In genomic region chr11:2688381-2689231, GRCh38 we compare ENCODE assay signal across 23 cellular contexts. TPM values are rescaled to one million over a fixed set of nuclear protein-coding genes. Genes with fewer than 3 reads are reported as not detected.
DNase-seq lines count a peak whose midpoint lies in the region; ATAC-seq, FAIRE-seq and TF ChIP-seq lines count a peak whose summit lies in the region.
"Had no signal": no experiment of that assay in that cellular context is flagged by ENCODE, and none has a peak within 500 bp of the region (broad histone marks: within the 10 kb centered on the region; RNA-seq: fewer than 3 reads in every experiment).

No MANE protein-coding gene starts in this region.

- POLR2A ChIA-PET in HEK293 (lab: Yijun Ruan, JAX) (no interaction called here), H1 (lab: Charles Lee; ENCODE audit: partially characterized antibody) (interaction anchor here (0.9 to 1.6 kb wide), 2 partner anchors 29 to 197 kb away, joined by 3 to 5 read pairs; partner anchors contain the start of gene CDKN1C)

- no peak for FAIRE-seq in H1 (lab: Jason Lieb, UNC)
- FAIRE-seq: TTC549 had no signal

- CTCF ChIA-PET in HEK293 (lab: Yijun Ruan, JAX) = interaction anchor here (0.6 kb wide), 1 partner anchor 199 kb away, joined by 3 read pairs; no protein-coding TSS in a partner anchor
- CTCF ChIA-PET in H1 (lab: Charles Lee; ENCODE audit: partially characterized antibody) = interaction anchor here (0.9 to 4.0 kb wide), 6 partner anchors 19 to 203 kb away, joined by 3 to 19 read pairs (median 4); no protein-coding TSS in a partner anchor

- no peak overlapping the region for H3K56ac ChIP-seq in H1 (replicated peaks; ENCODE audit: insufficient read length, low read depth, low read length)

- H4K20me1 ChIP-seq in BLaER1 (peaks cover 100% of the 10 kb centered on the region), H1 (replicated peaks in 1 of 2; ENCODE audit: control insufficient read depth in 1 of 2, insufficient read depth in 2 of 2, low read length in 2 of 2) (peaks cover 6 to 30% of the 10 kb centered on the region in 2 experiments), osteoblast (ENCODE audit: insufficient read depth, low read length) (peaks cover 91% of the 10 kb centered on the region)

- H3K4ac ChIP-seq in H1 (replicated peaks; ENCODE audit: insufficient read length, low read depth, low read length) = no peak overlapping the region

- H4K5ac ChIP-seq in H1 (ENCODE audit: insufficient read length, low read depth, low read length) = no peak overlapping the region

- H3K9ac ChIP-seq in BLaER1 (no peak overlapping the region), H1 (replicated peaks in 1 of 4; ENCODE audit: extremely low read depth in 1 of 4, low read depth in 3 of 4, low read length in 3 of 4) (no peak overlapping the region; a peak in 1 of 7 replicates)

- H4K8ac ChIP-seq in H1 (ENCODE audit: extremely low read depth, insufficient read depth, low read length) = no peak overlapping the region

- H3K79me1 ChIP-seq in H1 (ENCODE audit: low read depth, low read length) = peaks cover 10% of the 10 kb centered on the region

- 82% methylated on average over 5 of the region's 6 CpGs; no CpG with 5 or more reads in 1 of the 2 experiments for WGBS in H1 (ENCODE audit: extremely low coverage in 1 of 2, insufficient coverage in 1 of 2, insufficient read length in 1 of 2, insufficient replicate concordance in 2 of 2, low coverage in 1 of 2, low lambda C conversion rate in 2 of 2, missing lambda C conversion rate in 1 of 2), 2 experiments

- peak overlapping the region; percentile 51 for H2BK20ac ChIP-seq in H1 (ENCODE audit: low read length)

- H3K9me3 ChIP-seq in BLaER1 (no peaks in the 10 kb centered on the region), HEK293 (ENCODE audit: control insufficient read depth, insufficient read depth, low read depth, low read length) (no peaks in the 10 kb centered on the region), H1 (ENCODE audit: insufficient read depth in 2 of 2, low read depth in 1 of 2, low read length in 1 of 2) (no peaks in the 10 kb centered on the region), osteoblast (ENCODE audit: low read depth, low read length) (no peaks in the 10 kb centered on the region)
- H3K9me3 ChIP-seq: breast epithelium, thoracic aorta had no signal

- H3K4me3 ChIP-seq in BLaER1 (no peak overlapping the region), HEK293 (ENCODE audit: low read depth, low read length) (no peak overlapping the region), H1 (ENCODE audit: extremely low read depth in 1 of 4, insufficient read depth in 2 of 4, low read depth in 3 of 4, low read length in 4 of 4) (no peak overlapping the region), osteoblast (ENCODE audit: insufficient read depth, low read length) (no peak overlapping the region)
- H3K4me3 ChIP-seq: breast epithelium, thoracic aorta had no signal

- no peak overlapping the region for H3K14ac ChIP-seq in H1 (ENCODE audit: insufficient read length)

- no peak for TF ChIP-seq EP300 in H1 (IDR thresholded peaks at IDR 0.05; ENCODE audit: borderline replicate concordance in 1 of 2, low read depth in 2 of 2, low read length in 2 of 2)

- H3K4me2 ChIP-seq in BLaER1 (peak overlapping the region; percentile 84), H1 (ENCODE audit: insufficient read depth in 1 of 2, low read depth in 2 of 2, low read length in 2 of 2) (no peak overlapping the region), osteoblast (ENCODE audit: insufficient read depth, low read length) (no peak overlapping the region)

- DNase-seq in H1 (ENCODE audit: low read depth in 1 of 2, low spot score in 2 of 2) = no peak
- DNase-seq in osteoblast (ENCODE audit: insufficient read length, low spot score, missing footprints) = peak; percentile 61
- no peak for DNase-seq in DMS153 (lab: John Stamatoyannopoulos, UW)
- no peak for DNase-seq in 8988T
- DNase-seq: activated CD4-positive, alpha-beta T cell treated with anti-CD3 and anti-CD28 coated beads, Interleukin-2, amount 50 U/mL, for 1 hour; activated CD8-positive, alpha-beta memory T cell treated with anti-CD3 and anti-CD28 coated beads, Interleukin-2, amount 50 U/mL, for 48 hours; activated gamma-delta T cell; cortex of kidney; GF-D8; NCI-H1105 treated with DMSO at 0.1 percent for 48 hours; NCI-H2081; NCI-H82; SIG-M5; stimulated activated naive B cell treated with anti-CD40 and anti-IgM and Interleukin-4, amounts not matched to agents 10 μg/mL and 1 μg/mL and 100 μg/mL, for 72 hours; T-cell had no signal

- peaks cover 48% of the 10 kb centered on the region; the same call in 1 of the 2 replicates for H3K36me3 ChIP-seq in BLaER1
- H3K36me3 ChIP-seq in HEK293 (ENCODE audit: control insufficient read depth in 2 of 2, insufficient read depth in 1 of 2, low read length in 2 of 2) = peaks cover 0 to 79% of the 10 kb centered on the region in 2 experiments; a peak in 1 of 3 replicates
- H3K36me3 ChIP-seq in H1 (ENCODE audit: control insufficient read depth in 2 of 4, insufficient read depth in 4 of 4, low read length in 3 of 4) = no peaks in the 10 kb centered on the region
- peaks cover 20% of the 10 kb centered on the region for H3K36me3 ChIP-seq in osteoblast (ENCODE audit: insufficient read depth, low read length)
- H3K36me3 ChIP-seq: breast epithelium, thoracic aorta had no signal

- no peak for TF ChIP-seq RAD21 in H1 (IDR thresholded peaks at IDR 0.05 in 1 of 2, conservative IDR thresholded peaks at IDR 0.05 in 1 of 2; ENCODE audit: low read depth in 2 of 2, low read length in 2 of 2)

- peak overlapping the region; percentile 78; the same call in 1 of the 2 replicates for H2BK12ac ChIP-seq in H1 (ENCODE audit: low read depth, low read length)

- no peak for TF ChIP-seq POLR2A in H1 (IDR thresholded peaks at IDR 0.05; ENCODE audit: control extremely low read depth in 1 of 2, low read depth in 2 of 2, low read length in 2 of 2)

- TF ChIP-seq CTCF in HEK293 (tag by site-specific recombination; IDR thresholded peaks at IDR 0.05) (no peak), H1 (IDR thresholded peaks at IDR 0.05; ENCODE audit: control extremely low read depth in 1 of 3, insufficient read depth in 1 of 3, low read depth in 1 of 3, low read length in 3 of 3) (no peak), osteoblast (IDR thresholded peaks at IDR 0.05; ENCODE audit: extremely low read depth, low read depth, low read length) (no peak)

- H4K91ac ChIP-seq in H1 (replicated peaks; ENCODE audit: insufficient read length, low read length) = peak overlapping the region; percentile 3

- H3K23ac ChIP-seq in H1 (ENCODE audit: insufficient read length) = no peak overlapping the region

- H3K79me2 ChIP-seq in H1 (ENCODE audit: control insufficient read depth in 1 of 2, insufficient read depth in 2 of 2, low read length in 2 of 2) (peaks cover 0 to 64% of the 10 kb centered on the region in 2 experiments; a peak in 2 of 4 replicates), osteoblast (ENCODE audit: insufficient read depth, low read length) (peaks cover 100% of the 10 kb centered on the region)

- H2BK15ac ChIP-seq in H1 (ENCODE audit: low read length) = peak overlapping the region; percentile 97

- peak overlapping the region; percentile 74 for H3K27ac ChIP-seq in BLaER1
- no peak overlapping the region for H3K27ac ChIP-seq in HEK293 (ENCODE audit: extremely low read depth, low read depth, low read length)
- H3K27ac ChIP-seq in H1 (ENCODE audit: low read depth, low read length) = no peak overlapping the region
- no peak overlapping the region for H3K27ac ChIP-seq in osteoblast (ENCODE audit: low read depth, low read length)
- H3K27ac ChIP-seq: thoracic aorta had no signal

- H3K4me1 ChIP-seq in BLaER1 = peaks cover 62% of the 10 kb centered on the region
- no peaks in the 10 kb centered on the region; the same call in 1 of the 2 replicates for H3K4me1 ChIP-seq in HEK293 (ENCODE audit: control insufficient read depth, insufficient read depth, low read length)
- peaks cover 30 to 65% (median 55%) of the 10 kb centered on the region in 4 experiments for H3K4me1 ChIP-seq in H1 (replicated peaks in 1 of 4; ENCODE audit: control insufficient read depth in 3 of 4, insufficient read depth in 4 of 4, low read length in 3 of 4)
- H3K4me1 ChIP-seq in osteoblast (ENCODE audit: insufficient read depth, low read length) = peaks cover 3% of the 10 kb centered on the region
- H3K4me1 ChIP-seq: breast epithelium had no signal

- H3K27me3 ChIP-seq in BLaER1 (no peaks in the 10 kb centered on the region), H1 (replicated peaks in 1 of 4; ENCODE audit: control insufficient read depth in 3 of 4, extremely low read depth in 1 of 4, insufficient read depth in 3 of 4, low read length in 3 of 4) (peaks cover 0 to 4% (median 0%) of the 10 kb centered on the region in 4 experiments; a peak in 2 of 7 replicates), osteoblast (ENCODE audit: insufficient read depth, low read length) (no peaks in the 10 kb centered on the region)
- H3K27me3 ChIP-seq: breast epithelium had no signal

- H3K23me2 ChIP-seq in H1 (ENCODE audit: low read depth, low read length) = no peaks in the 10 kb centered on the region

- peak overlapping the region; percentile 36; the same call in 1 of the 2 replicates for H2BK5ac ChIP-seq in H1 (ENCODE audit: low read depth, low read length)

- 0 out of 2 replicates have a peak overlapping the region, but pooled peaks have one; percentile 10 for H2AK5ac ChIP-seq in H1 (ENCODE audit: low read depth, low read length)

- H2AFZ ChIP-seq in H1 (ENCODE audit: low read length) (no peak overlapping the region), osteoblast (ENCODE audit: low read length) (no peak overlapping the region)

- no peak overlapping the region for H2BK120ac ChIP-seq in H1 (replicated peaks; ENCODE audit: low read depth, low read length)

- peak overlapping the region; percentile 72 for H3K18ac ChIP-seq in H1 (ENCODE audit: extremely low read depth, low read length)

- ATAC-seq in GM21717 (IDR thresholded peaks at IDR 0.05; ENCODE audit: unreplicated experiment) (no peak), HG03108 (IDR thresholded peaks at IDR 0.05; ENCODE audit: unreplicated experiment) (no peak)
- ATAC-seq: natural killer cell treated with Interleukin-12 subunit alpha and Interleukin-12 subunit beta and Interleukin-15 and Interleukin-18, amount 100 ng/mL, for 72 hours; stimulated activated naive B cell treated with anti-CD40 and anti-IgM and Interleukin-4, amounts not matched to agents 10 μg/mL and 1 μg/mL and 100 μg/mL, for 72 hours; T-cell had no signal

TF ChIP-seq in HEK293, 187 proteins besides CTCF, POLR2A, EP300 and RAD21 (continues in another document):
- no peak for TF ChIP-seq ZBTB48 (tag by site-specific recombination; IDR thresholded peaks at IDR 0.05)

TF ChIP-seq in H1, 55 proteins besides CTCF, POLR2A, EP300 and RAD21 (continues in another document):
- no peak for TF ChIP-seq SP2 (IDR thresholded peaks at IDR 0.05; ENCODE audit: low read length)

RNA-seq across cellular contexts. Expression of gene KCNQ1OT1, which starts 11.2 kb away (rescaled TPM):
- total RNA-seq in H1 (2021; fragmentation: NEBNext Ultra II Directional; extraction: Animal tissue kit (Norgen Biotek cat#: 25700)) = 1.2 TPM in 2 replicates
- 0.19 and 0.21 TPM in 2 replicates for polyA plus RNA-seq in H1 (2011; rRNA removed)
- 0.08 TPM for polyA plus RNA-seq in H1 (2011; cell fraction: cytosol; rRNA removed)
- polyA plus RNA-seq in H1 (2011; cell fraction: nucleus; rRNA removed) = 2.4 TPM
- polyA plus RNA-seq in H1 (2012, experiment 1 of 2) = 0.19 to 0.30 TPM (median 0.24 TPM) in 4 replicates
- polyA plus RNA-seq in H1 (2012, experiment 2 of 2) = 0.01 TPM
- polyA plus RNA-seq in H1 (2013, experiment 1 of 2) = 0.20 TPM
- polyA plus RNA-seq in H1 (2013, experiment 2 of 2) = 0.13 TPM
- polyA minus RNA-seq in H1 (2011; rRNA and poly(A)+ RNA removed) = 6.2 and 7.3 TPM in 2 replicates
- polyA minus RNA-seq in H1 (2011; cell fraction: cytosol; rRNA and poly(A)+ RNA removed) = 1.0 TPM
- polyA minus RNA-seq in H1 (2011; cell fraction: nucleus; rRNA and poly(A)+ RNA removed) = 21.4 TPM
- total RNA-seq in osteoblast = 5.1 and 6.2 TPM in 2 replicates
